ENCODE assay signal across 8 cellular contexts in genomic region chr3:180601688-180602666, GRCh38. TPM values are rescaled to one million over a fixed set of nuclear protein-coding genes. Genes with fewer than 3 reads are reported as not detected.
DNase-seq lines count a peak whose midpoint lies in the region; TF ChIP-seq lines count a peak whose summit lies in the region.

Gene TTC14, plus strand, starts transcription at chr3:180602163. Its CDS starts 99 bp downstream, at chr3:180602262.

- H3K4me2 ChIP-seq in SK-N-SH = peak within 1 kb of the TSS; percentile 71

- H3K36me3 ChIP-seq in GM06990 (ENCODE audit: control insufficient read depth, insufficient read depth, low read length) = peaks cover 1% of the 10 kb centered on the region
- H3K36me3 ChIP-seq in SK-N-SH (replicated peaks in 1 of 2; ENCODE audit: control insufficient read depth in 1 of 2, insufficient read depth in 2 of 2, low read length in 1 of 2) = peaks cover 34 to 35% of the 10 kb centered on the region in 2 experiments

- H4K20me1 ChIP-seq in SK-N-SH (ENCODE audit: insufficient read depth) = no peaks in the 10 kb centered on the region; the same call in 1 of the 2 replicates

- H3K9me2 ChIP-seq in SK-N-SH = no peaks in the 10 kb centered on the region

- peak within 1 kb of the TSS; percentile 83 to 92 for H3K27ac ChIP-seq in SK-N-SH (ENCODE audit: low read depth in 2 of 2, low read length in 1 of 2)
- H3K27ac ChIP-seq in temporal lobe (ENCODE audit: low read depth, low read length) = no peak within 1 kb of the TSS

- peaks cover 35% of the 10 kb centered on the region for H3K79me2 ChIP-seq in SK-N-SH (ENCODE audit: insufficient read depth)

- peak within 1 kb of the TSS; percentile 89 for H2AFZ ChIP-seq in SK-N-SH (ENCODE audit: low read depth)

- H3K27me3 ChIP-seq in GM06990 (replicated peaks; ENCODE audit: control insufficient read depth, insufficient read depth, low read length) (no peaks in the 10 kb centered on the region), SK-N-SH (ENCODE audit: insufficient read depth) (no peaks in the 10 kb centered on the region)

- 3% methylated on average over 39 of the region's 70 CpGs for WGBS in SK-N-SH (ENCODE audit: low lambda C conversion rate)

- peak within 1 kb of the TSS; percentile 77 for H3K9ac ChIP-seq in SK-N-SH

- POLR2A ChIA-PET in SK-N-SH (lab: Yijun Ruan, JAX) = interaction anchor here (0.8 to 2.1 kb wide), 5 partner anchors 9 to 837 kb away, joined by 3 to 6 read pairs (median 4); no protein-coding TSS in a partner anchor

- no peak for TF ChIP-seq POLR2A in NB4 (IDR thresholded peaks at IDR 0.05; ENCODE audit: extremely low read depth, insufficient read length)

- H3K4me1 ChIP-seq in SK-N-SH (ENCODE audit: control insufficient read depth in 1 of 2, insufficient read depth in 2 of 2, low read depth in 1 of 2, low read length in 1 of 2) = peaks cover 6 to 12% of the 10 kb centered on the region in 2 experiments; a peak in 2 of 4 replicates

- H3F3A ChIP-seq in SK-N-SH (replicated peaks; ENCODE audit: insufficient read depth) = peaks cover 4% of the 10 kb centered on the region

- H3K9me3 ChIP-seq in SK-N-SH = no peaks in the 10 kb centered on the region

- TF ChIP-seq CTCF in GM06990 (IDR thresholded peaks at IDR 0.05; ENCODE audit: insufficient read depth, low read length, poor library complexity, severe bottlenecking) (peak; percentile 46), HFF-Myc (IDR thresholded peaks at IDR 0.05; ENCODE audit: low read depth, low read length, missing control alignments) (no peak), NB4 (IDR thresholded peaks at IDR 0.05; ENCODE audit: low read depth, low read length) (no peak), SK-N-SH (IDR thresholded peaks at IDR 0.05) (peak; percentile 32; the same call in 1 of the 2 replicates)

- no peak for TF ChIP-seq EP300 in SK-N-SH (IDR thresholded peaks at IDR 0.05; ENCODE audit: borderline replicate concordance in 1 of 2, low read depth in 1 of 2, low read length in 1 of 2)

- H3K4me3 ChIP-seq in GM06990 (replicated peaks; ENCODE audit: low read depth, low read length) (peak within 1 kb of the TSS; percentile 72), HFF-Myc (replicated peaks; ENCODE audit: low read depth, low read length) (peak within 1 kb of the TSS; percentile 72), NB4 (ENCODE audit: low read depth, low read length) (peak within 1 kb of the TSS; percentile 60), SK-N-SH (ENCODE audit: low read depth in 2 of 2, low read length in 1 of 2) (peak within 1 kb of the TSS; percentile 91 to 96)

- peak; percentile 6; the same call in 1 of the 2 replicates for TF ChIP-seq RAD21 in SK-N-SH (IDR thresholded peaks at IDR 0.05; ENCODE audit: low read length)

- CTCF ChIA-PET in SK-N-SH (lab: Yijun Ruan, JAX) = interaction anchor here (1.0 to 2.8 kb wide), 5 partner anchors 14 to 834 kb away, joined by 3 to 9 read pairs (median 5); partner anchors contain the start of gene CCDC39

- DNase-seq in GM06990 (ENCODE audit: extremely low read depth, insufficient read length) (peak; percentile 95), HFF-Myc (ENCODE audit: extremely low read depth, low read depth) (peak; percentile 90), NB4 (ENCODE audit: low read depth) (peak; percentile 55), SK-N-SH (peak; percentile 93), glomerular endothelial cell (ENCODE audit: extremely low read depth, low read depth, low spot score) (peak; percentile 68), occipital lobe (lab: John Stamatoyannopoulos, UW) (peak; percentile 88)
- DNase-seq in activated naive CD4-positive, alpha-beta T cell treated with anti-CD3 and anti-CD28 coated beads, Interleukin-2, amount 50 U/mL, for 16 hours = peak; percentile 94

TF ChIP-seq in SK-N-SH, 30 proteins besides CTCF, POLR2A, EP300 and RAD21 (continues in another document):
- TF ChIP-seq TCF12 (IDR thresholded peaks at IDR 0.05) (no peak), YY1 (IDR thresholded peaks at IDR 0.05; ENCODE audit: low read depth) (peak; percentile 22; the same call in 1 of the 2 replicates), ZBTB33 (IDR thresholded peaks at IDR 0.05; ENCODE audit: borderline replicate concordance, low read depth) (peak; percentile 99), TEAD4 (IDR thresholded peaks at IDR 0.05; ENCODE audit: borderline replicate concordance, insufficient read depth) (no peak), POLR2AphosphoS5 (IDR thresholded peaks at IDR 0.05; ENCODE audit: low read depth, low read length) (peak; percentile 97), RCOR1 (IDR thresholded peaks at IDR 0.05; ENCODE audit: low read length) (no peak), NRF1 (IDR thresholded peaks at IDR 0.05; ENCODE audit: low read depth, low read length) (no peak), JUND (IDR thresholded peaks at IDR 0.05) (no peak), FOXM1 (IDR thresholded peaks at IDR 0.05; ENCODE audit: low read depth) (no peak), PBX3 (IDR thresholded peaks at IDR 0.05) (peak; percentile 45), EZH2phosphoT487 (IDR thresholded peaks at IDR 0.05; ENCODE audit: borderline replicate concordance, low read depth) (no peak), ELF1 (IDR thresholded peaks at IDR 0.05) (peak; percentile 99), SMC3 (IDR thresholded peaks at IDR 0.05; ENCODE audit: low read depth, low read length) (no peak), GATA2 (CRISPR knock-in tag; IDR thresholded peaks at IDR 0.05) (no peak), MAX (IDR thresholded peaks at IDR 0.05; ENCODE audit: low read depth) (peak; percentile 90), CHD2 (IDR thresholded peaks at IDR 0.05; ENCODE audit: low read length, partially characterized antibody) (peak; percentile 99)
- TF ChIP-seq, protein P1, sequence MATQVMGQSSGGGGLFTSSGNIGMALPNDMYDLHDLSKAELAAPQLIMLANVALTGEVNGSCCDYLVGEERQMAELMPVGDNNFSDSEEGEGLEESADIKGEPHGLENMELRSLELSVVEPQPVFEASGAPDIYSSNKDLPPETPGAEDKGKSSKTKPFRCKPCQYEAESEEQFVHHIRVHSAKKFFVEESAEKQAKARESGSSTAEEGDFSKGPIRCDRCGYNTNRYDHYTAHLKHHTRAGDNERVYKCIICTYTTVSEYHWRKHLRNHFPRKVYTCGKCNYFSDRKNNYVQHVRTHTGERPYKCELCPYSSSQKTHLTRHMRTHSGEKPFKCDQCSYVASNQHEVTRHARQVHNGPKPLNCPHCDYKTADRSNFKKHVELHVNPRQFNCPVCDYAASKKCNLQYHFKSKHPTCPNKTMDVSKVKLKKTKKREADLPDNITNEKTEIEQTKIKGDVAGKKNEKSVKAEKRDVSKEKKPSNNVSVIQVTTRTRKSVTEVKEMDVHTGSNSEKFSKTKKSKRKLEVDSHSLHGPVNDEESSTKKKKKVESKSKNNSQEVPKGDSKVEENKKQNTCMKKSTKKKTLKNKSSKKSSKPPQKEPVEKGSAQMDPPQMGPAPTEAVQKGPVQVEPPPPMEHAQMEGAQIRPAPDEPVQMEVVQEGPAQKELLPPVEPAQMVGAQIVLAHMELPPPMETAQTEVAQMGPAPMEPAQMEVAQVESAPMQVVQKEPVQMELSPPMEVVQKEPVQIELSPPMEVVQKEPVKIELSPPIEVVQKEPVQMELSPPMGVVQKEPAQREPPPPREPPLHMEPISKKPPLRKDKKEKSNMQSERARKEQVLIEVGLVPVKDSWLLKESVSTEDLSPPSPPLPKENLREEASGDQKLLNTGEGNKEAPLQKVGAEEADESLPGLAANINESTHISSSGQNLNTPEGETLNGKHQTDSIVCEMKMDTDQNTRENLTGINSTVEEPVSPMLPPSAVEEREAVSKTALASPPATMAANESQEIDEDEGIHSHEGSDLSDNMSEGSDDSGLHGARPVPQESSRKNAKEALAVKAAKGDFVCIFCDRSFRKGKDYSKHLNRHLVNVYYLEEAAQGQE (IDR thresholded peaks at IDR 0.05; ENCODE audit: low read depth, low read length) = no peak
- TF ChIP-seq, protein P2, sequence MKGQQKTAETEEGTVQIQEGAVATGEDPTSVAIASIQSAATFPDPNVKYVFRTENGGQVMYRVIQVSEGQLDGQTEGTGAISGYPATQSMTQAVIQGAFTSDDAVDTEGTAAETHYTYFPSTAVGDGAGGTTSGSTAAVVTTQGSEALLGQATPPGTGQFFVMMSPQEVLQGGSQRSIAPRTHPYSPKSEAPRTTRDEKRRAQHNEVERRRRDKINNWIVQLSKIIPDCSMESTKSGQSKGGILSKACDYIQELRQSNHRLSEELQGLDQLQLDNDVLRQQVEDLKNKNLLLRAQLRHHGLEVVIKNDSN (IDR thresholded peaks at IDR 0.05; ENCODE audit: borderline replicate concordance, low read depth) = no peak

RNA-seq across cellular contexts. Expression of gene TTC14, which starts in this region (rescaled TPM):
- polyA plus RNA-seq in SK-N-SH (2012; rRNA removed) = 20.6 and 35.4 TPM in 2 replicates
- polyA plus RNA-seq in SK-N-SH (2012; cell fraction: cytosol; rRNA removed) = 11.3 and 11.9 TPM in 2 replicates
- 109 and 198 TPM in 2 replicates for polyA plus RNA-seq in SK-N-SH (2012; cell fraction: nucleus; rRNA removed)
- total RNA-seq in glomerular endothelial cell (23.0 and 37.6 TPM in 2 replicates), occipital lobe (92.3 TPM), temporal lobe (36.9 TPM)

Comparison
In these comparisons a context has a peak if more than half of its experiments do, and no peak if none do; other contexts are left out.
1. CTCF ChIP-seq: peak in GM06990 (single experiment) and SK-N-SH (single experiment); none in HFF-Myc (single experiment) and NB4 (single experiment).
2. Peak in every context shown above with its lines, with median percentiles within 50 percentile points of each other: DNase-seq and H3K4me3 ChIP-seq.